Comparison of ENCODE assay signal across 1 cellular context in the genomic region with DNA sequence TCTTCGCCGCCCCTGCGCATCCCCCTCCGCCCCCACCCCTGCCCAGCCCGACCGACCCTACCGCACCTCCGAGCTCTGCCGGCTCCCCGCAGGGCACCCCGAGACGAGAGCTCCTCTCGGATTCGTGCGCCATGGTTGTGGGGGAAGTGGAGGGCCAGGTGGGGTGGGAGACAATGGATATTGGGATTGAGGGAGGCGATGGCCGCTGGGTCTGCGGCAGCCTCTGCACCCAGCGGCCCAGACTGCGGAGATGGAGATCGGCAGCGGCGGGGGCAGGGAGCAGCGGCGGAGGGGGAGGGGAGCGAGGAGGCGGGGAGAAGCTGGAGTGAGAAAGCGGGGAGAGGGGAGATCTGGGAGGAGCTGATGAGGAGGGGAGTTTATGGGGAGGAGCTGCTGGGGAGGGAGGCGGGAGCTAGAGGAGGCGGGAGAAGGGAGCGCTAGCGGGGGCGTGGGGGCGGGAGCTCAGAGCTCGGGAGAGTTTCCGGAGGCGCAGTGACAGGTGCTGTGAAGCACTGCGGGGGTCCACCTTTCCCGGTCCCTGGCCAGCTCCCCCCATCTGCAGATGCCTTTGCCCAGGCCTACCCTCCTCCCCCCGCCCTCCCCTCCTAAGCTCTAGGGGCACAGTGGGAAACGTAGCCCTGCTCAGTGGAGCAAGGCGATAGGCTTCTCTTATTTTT.
TF ChIP-seq lines count a peak whose summit lies in the region.

TSS of gene SALL2 (minus strand) at position 352 of the 677 bp plus-strand sequence. CDS start at position 133, 219 bp downstream.

TF ChIP-seq in HepG2, 621 proteins besides CTCF, POLR2A, EP300 and RAD21 (continued from another document and continues in another):
- TF ChIP-seq, protein P1, sequence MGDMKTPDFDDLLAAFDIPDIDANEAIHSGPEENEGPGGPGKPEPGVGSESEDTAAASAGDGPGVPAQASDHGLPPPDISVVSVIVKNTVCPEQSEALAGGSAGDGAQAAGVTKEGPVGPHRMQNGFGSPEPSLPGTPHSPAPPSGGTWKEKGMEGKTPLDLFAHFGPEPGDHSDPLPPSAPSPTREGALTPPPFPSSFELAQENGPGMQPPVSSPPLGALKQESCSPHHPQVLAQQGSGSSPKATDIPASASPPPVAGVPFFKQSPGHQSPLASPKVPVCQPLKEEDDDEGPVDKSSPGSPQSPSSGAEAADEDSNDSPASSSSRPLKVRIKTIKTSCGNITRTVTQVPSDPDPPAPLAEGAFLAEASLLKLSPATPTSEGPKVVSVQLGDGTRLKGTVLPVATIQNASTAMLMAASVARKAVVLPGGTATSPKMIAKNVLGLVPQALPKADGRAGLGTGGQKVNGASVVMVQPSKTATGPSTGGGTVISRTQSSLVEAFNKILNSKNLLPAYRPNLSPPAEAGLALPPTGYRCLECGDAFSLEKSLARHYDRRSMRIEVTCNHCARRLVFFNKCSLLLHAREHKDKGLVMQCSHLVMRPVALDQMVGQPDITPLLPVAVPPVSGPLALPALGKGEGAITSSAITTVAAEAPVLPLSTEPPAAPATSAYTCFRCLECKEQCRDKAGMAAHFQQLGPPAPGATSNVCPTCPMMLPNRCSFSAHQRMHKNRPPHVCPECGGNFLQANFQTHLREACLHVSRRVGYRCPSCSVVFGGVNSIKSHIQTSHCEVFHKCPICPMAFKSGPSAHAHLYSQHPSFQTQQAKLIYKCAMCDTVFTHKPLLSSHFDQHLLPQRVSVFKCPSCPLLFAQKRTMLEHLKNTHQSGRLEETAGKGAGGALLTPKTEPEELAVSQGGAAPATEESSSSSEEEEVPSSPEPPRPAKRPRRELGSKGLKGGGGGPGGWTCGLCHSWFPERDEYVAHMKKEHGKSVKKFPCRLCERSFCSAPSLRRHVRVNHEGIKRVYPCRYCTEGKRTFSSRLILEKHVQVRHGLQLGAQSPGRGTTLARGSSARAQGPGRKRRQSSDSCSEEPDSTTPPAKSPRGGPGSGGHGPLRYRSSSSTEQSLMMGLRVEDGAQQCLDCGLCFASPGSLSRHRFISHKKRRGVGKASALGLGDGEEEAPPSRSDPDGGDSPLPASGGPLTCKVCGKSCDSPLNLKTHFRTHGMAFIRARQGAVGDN (CRISPR knock-in tag; IDR thresholded peaks at IDR 0.05) = peak; percentile 70
- TF ChIP-seq FOXK2 (IDR thresholded peaks at IDR 0.05) (no peak), MEIS1 (CRISPR knock-in tag; IDR thresholded peaks at IDR 0.05; ENCODE audit: borderline replicate concordance) (peak; percentile 59; the same call in 1 of the 2 replicates), ZNF780A (CRISPR knock-in tag; IDR thresholded peaks at IDR 0.05) (0 out of 2 replicates have a peak, but pooled peaks have one; percentile 66), MEIS2 (CRISPR knock-in tag; IDR thresholded peaks at IDR 0.05) (peak; percentile 86), ZSCAN5A (CRISPR knock-in tag; IDR thresholded peaks at IDR 0.05; ENCODE audit: borderline replicate concordance) (no peak), ZNF12 (CRISPR knock-in tag; IDR thresholded peaks at IDR 0.05) (no peak), PLRG1 (conservative IDR thresholded peaks at IDR 0.05) (no peak), NFIB (CRISPR knock-in tag; IDR thresholded peaks at IDR 0.05; ENCODE audit: borderline replicate concordance) (no peak), HOXA7 (CRISPR knock-in tag; IDR thresholded peaks at IDR 0.05) (0 out of 2 replicates have a peak, but pooled peaks have one; percentile 37), PHF8 (CRISPR knock-in tag; IDR thresholded peaks at IDR 0.05) (peak; percentile 55; the same call in 1 of the 2 replicates), ZBTB49 (CRISPR knock-in tag; IDR thresholded peaks at IDR 0.05; ENCODE audit: borderline replicate concordance) (0 out of 2 replicates have a peak, but pooled peaks have one; percentile 62), NR3C1 (CRISPR knock-in tag; IDR thresholded peaks at IDR 0.05) (no peak), PRPF4 (IDR thresholded peaks at IDR 0.05; ENCODE audit: low read depth, low read length, poor library complexity, severe bottlenecking) (peak; percentile 97), ARID4A (CRISPR knock-in tag; IDR thresholded peaks at IDR 0.05; ENCODE audit: borderline replicate concordance) (peak; percentile 72), ZNF720 (CRISPR knock-in tag; IDR thresholded peaks at IDR 0.05) (no peak), SIX1 (CRISPR knock-in tag; IDR thresholded peaks at IDR 0.05; ENCODE audit: borderline replicate concordance) (no peak), RFXAP (CRISPR knock-in tag; IDR thresholded peaks at IDR 0.05; ENCODE audit: borderline replicate concordance) (peak; percentile 48; the same call in 1 of the 2 replicates), SKIL (CRISPR knock-in tag; IDR thresholded peaks at IDR 0.05; ENCODE audit: borderline replicate concordance) (0 out of 2 replicates have a peak, but pooled peaks have one; percentile 22), PHF20 (CRISPR knock-in tag; IDR thresholded peaks at IDR 0.05) (no peak; the same call in none of the 2 replicates), ZBTB7B (CRISPR knock-in tag; IDR thresholded peaks at IDR 0.05) (peak; percentile 93)
- TF ChIP-seq, protein P2, sequence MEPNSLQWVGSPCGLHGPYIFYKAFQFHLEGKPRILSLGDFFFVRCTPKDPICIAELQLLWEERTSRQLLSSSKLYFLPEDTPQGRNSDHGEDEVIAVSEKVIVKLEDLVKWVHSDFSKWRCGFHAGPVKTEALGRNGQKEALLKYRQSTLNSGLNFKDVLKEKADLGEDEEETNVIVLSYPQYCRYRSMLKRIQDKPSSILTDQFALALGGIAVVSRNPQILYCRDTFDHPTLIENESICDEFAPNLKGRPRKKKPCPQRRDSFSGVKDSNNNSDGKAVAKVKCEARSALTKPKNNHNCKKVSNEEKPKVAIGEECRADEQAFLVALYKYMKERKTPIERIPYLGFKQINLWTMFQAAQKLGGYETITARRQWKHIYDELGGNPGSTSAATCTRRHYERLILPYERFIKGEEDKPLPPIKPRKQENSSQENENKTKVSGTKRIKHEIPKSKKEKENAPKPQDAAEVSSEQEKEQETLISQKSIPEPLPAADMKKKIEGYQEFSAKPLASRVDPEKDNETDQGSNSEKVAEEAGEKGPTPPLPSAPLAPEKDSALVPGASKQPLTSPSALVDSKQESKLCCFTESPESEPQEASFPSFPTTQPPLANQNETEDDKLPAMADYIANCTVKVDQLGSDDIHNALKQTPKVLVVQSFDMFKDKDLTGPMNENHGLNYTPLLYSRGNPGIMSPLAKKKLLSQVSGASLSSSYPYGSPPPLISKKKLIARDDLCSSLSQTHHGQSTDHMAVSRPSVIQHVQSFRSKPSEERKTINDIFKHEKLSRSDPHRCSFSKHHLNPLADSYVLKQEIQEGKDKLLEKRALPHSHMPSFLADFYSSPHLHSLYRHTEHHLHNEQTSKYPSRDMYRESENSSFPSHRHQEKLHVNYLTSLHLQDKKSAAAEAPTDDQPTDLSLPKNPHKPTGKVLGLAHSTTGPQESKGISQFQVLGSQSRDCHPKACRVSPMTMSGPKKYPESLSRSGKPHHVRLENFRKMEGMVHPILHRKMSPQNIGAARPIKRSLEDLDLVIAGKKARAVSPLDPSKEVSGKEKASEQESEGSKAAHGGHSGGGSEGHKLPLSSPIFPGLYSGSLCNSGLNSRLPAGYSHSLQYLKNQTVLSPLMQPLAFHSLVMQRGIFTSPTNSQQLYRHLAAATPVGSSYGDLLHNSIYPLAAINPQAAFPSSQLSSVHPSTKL (CRISPR knock-in tag; IDR thresholded peaks at IDR 0.05) = no peak; the same call in 1 of the 2 replicates
- TF ChIP-seq, protein P3, sequence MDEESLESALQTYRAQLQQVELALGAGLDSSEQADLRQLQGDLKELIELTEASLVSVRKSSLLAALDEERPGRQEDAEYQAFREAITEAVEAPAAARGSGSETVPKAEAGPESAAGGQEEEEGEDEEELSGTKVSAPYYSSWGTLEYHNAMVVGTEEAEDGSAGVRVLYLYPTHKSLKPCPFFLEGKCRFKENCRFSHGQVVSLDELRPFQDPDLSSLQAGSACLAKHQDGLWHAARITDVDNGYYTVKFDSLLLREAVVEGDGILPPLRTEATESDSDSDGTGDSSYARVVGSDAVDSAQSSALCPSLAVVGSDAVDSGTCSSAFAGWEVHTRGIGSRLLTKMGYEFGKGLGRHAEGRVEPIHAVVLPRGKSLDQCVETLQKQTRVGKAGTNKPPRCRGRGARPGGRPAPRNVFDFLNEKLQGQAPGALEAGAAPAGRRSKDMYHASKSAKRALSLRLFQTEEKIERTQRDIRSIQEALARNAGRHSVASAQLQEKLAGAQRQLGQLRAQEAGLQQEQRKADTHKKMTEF (CRISPR knock-in tag; IDR thresholded peaks at IDR 0.05) = peak; percentile 27; the same call in 1 of the 2 replicates
- TF ChIP-seq, protein P4, sequence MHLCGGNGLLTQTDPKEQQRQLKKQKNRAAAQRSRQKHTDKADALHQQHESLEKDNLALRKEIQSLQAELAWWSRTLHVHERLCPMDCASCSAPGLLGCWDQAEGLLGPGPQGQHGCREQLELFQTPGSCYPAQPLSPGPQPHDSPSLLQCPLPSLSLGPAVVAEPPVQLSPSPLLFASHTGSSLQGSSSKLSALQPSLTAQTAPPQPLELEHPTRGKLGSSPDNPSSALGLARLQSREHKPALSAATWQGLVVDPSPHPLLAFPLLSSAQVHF (CRISPR knock-in tag; IDR thresholded peaks at IDR 0.05) = peak; percentile 69; the same call in 1 of the 2 replicates
- TF ChIP-seq, protein P5, sequence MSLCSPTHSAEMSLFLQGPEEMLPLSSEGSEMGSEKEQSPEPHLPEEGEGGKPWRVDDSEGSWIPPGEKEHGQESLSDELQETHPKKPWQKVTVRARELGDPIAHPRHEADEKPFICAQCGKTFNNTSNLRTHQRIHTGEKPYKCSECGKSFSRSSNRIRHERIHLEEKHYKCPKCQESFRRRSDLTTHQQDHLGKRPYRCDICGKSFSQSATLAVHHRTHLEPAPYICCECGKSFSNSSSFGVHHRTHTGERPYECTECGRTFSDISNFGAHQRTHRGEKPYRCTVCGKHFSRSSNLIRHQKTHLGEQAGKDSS (CRISPR knock-in tag; IDR thresholded peaks at IDR 0.05; ENCODE audit: borderline replicate concordance, low read depth) = no peak
